In the genomic region with DNA sequence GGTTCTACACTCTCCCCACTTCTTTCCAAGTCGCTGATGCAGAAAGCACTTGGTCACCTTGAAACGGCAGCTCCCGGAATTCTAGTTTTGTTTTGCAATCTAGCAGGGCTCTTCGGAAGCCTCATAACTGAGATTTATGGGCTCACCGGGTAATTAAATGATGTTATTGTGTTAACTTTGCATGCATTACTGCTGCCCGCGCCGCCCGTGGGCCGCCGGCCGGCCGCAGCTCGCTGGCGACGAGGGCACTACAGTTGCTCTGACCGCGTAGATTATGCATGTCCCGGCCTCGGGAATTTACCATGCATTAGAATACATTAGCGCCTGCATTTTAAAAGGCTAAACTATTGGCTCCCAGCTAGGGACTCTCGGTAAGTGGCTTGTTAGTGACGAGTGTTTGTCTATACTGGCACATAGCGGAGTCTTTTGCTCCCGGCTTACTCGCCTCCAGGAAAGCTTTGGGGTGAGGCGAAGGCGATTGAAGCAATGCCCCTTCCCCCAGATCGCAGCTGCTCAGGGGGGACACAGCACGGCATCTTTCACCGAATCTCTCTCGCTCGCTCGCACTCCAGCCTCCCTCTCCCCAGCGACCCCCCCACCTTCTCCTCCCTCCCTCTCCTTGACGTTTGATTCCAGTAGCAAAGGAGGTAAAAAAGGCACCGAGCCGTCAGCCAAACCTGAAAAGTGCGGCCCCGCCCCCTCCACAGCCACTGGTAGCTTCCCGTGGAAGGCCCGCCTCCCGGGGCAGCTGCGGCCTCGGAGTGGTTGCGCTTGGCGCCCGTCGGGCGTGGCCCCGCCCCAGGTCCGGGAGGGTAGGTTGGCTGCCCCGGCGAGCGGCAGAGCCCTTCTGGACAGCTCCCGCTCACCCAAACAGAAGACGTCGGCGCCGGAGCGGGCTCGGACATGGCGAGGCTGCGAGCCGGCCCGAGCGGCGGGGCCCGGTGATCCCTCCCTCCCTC, we compare ENCODE assay signal across 8 cellular contexts. TPM values are rescaled to one million over a fixed set of nuclear protein-coding genes. Genes with fewer than 3 reads are reported as not detected.
DNase-seq lines count a peak whose midpoint lies in the region; ATAC-seq, FAIRE-seq and TF ChIP-seq lines count a peak whose summit lies in the region.

Gene ONECUT2 (plus strand): TSS at position 839 of the 959 bp plus-strand sequence. CDS start 343 bp downstream, outside the sequence.

- H3K27ac ChIP-seq in kidney (ENCODE audit: low read depth in 2 of 2, low read length in 2 of 2) (no peak within 1 kb of the TSS), spleen (no peak within 1 kb of the TSS), OCI-LY7 (ENCODE audit: low read depth, low read length, poor library complexity, severe bottlenecking) (no peak within 1 kb of the TSS)

- H4K20me1 ChIP-seq in OCI-LY7 (ENCODE audit: insufficient read depth, low read length) = no peaks in the 10 kb centered on the region

- no peak for TF ChIP-seq POLR2A in spleen (IDR thresholded peaks at IDR 0.05)

- POLR2A ChIA-PET in OCI-LY7 (lab: Charles Lee) = no interaction called here

- no TSS peak for BruUV-seq in OCI-LY7 (replicated peaks; lab: Mats Ljungman, UMichigan)

- TF ChIP-seq CTCF in kidney (IDR thresholded peaks at IDR 0.05; ENCODE audit: borderline replicate concordance, extremely low read depth, insufficient read depth) = no peak
- no peak for TF ChIP-seq CTCF in spleen (IDR thresholded peaks at IDR 0.05 in 8 of 11, conservative IDR thresholded peaks at IDR 0.05 in 3 of 11)
- no peak for TF ChIP-seq CTCF in OCI-LY7 (conservative IDR thresholded peaks at IDR 0.05; ENCODE audit: low read length)

- FAIRE-seq in kidney (lab: Jason Lieb, UNC) = no peak

- H2AFZ ChIP-seq in OCI-LY7 (ENCODE audit: low read length) = no peak within 1 kb of the TSS

- H3K9me2 ChIP-seq in OCI-LY7 (ENCODE audit: insufficient read depth, low read length) = no peaks in the 10 kb centered on the region

- intact Hi-C loops in kidney (cut with DNase I) = no loop called here
- intact Hi-C loops in spleen (cut with DNase I; ENCODE audit: low total_unique reads) = no loop called here
- intact Hi-C loops in OCI-LY7 (cut with micrococcal nuclease; ENCODE audit: unreplicated experiment) = no loop called here

- DNase-seq in EL (peak; percentile 90), NCI-H2227 treated with DMSO at 0.1 percent for 48 hours (lab: John Stamatoyannopoulos, UW) (peak; percentile 94), cerebellar nuclear complex (lab: John Stamatoyannopoulos, UW) (peak; percentile 78 to 95), kidney (peak; percentile 97), spleen (peak; percentile 88), OCI-LY7 (ENCODE audit: low spot score) (no peak)
- DNase-seq in activated CD4-positive, CD25-positive, alpha-beta regulatory T cell treated with anti-CD3 and anti-CD28 coated beads, Interleukin-2, amount 50 U/mL, for 16 hours (ENCODE audit: low read depth, low spot score) = peak; percentile 10

- H3K9ac ChIP-seq in kidney (ENCODE audit: low read length in 2 of 2) = no peak within 1 kb of the TSS

- H3K9me3 ChIP-seq in kidney (ENCODE audit: control insufficient read depth in 1 of 2, low read length in 2 of 2) (no peaks in the 10 kb centered on the region), spleen (peaks cover 0 to 7% (median 0%) of the 10 kb centered on the region in 8 donors), OCI-LY7 (ENCODE audit: low read length) (no peaks in the 10 kb centered on the region)

- H3K4me3 ChIP-seq in kidney (ENCODE audit: low read length in 2 of 2) = peak within 1 kb of the TSS; percentile 65 to 68
- peak within 1 kb of the TSS; percentile 27 to 76 (median 52) for H3K4me3 ChIP-seq in spleen
- no peak within 1 kb of the TSS for H3K4me3 ChIP-seq in OCI-LY7 (ENCODE audit: low read depth, low read length, poor library complexity, severe bottlenecking)

- H3K79me2 ChIP-seq in OCI-LY7 (ENCODE audit: insufficient read depth, low read depth, low read length) = no peaks in the 10 kb centered on the region

- CTCF ChIA-PET in OCI-LY7 (lab: Charles Lee; ENCODE audit: unreplicated experiment) = no interaction called here

- H3K4me1 ChIP-seq in kidney (ENCODE audit: control insufficient read depth in 1 of 2, insufficient read depth in 1 of 2, low read depth in 1 of 2, low read length in 2 of 2) = peaks cover 4 to 24% of the 10 kb centered on the region in 2 donors
- peaks cover 22 to 67% (median 47%) of the 10 kb centered on the region in 6 donors for H3K4me1 ChIP-seq in spleen
- H3K4me1 ChIP-seq in OCI-LY7 (ENCODE audit: insufficient read depth, low read length, poor library complexity, severe bottlenecking) = no peaks in the 10 kb centered on the region

- ATAC-seq in HG02981 (IDR thresholded peaks at IDR 0.05; ENCODE audit: unreplicated experiment) = peak; percentile 88

- H3K4me2 ChIP-seq in OCI-LY7 (ENCODE audit: low read length) = no peak within 1 kb of the TSS

- WGBS in spleen, 5 donors = 1 to 2% (median 2%) methylated on average over 40 to 69 of the region's 69 CpGs

- H3K27me3 ChIP-seq in spleen (replicated peaks in 1 of 7) = peaks cover 15 to 99% (median 95%) of the 10 kb centered on the region in 7 donors

- H3K36me3 ChIP-seq in kidney (ENCODE audit: control insufficient read depth in 1 of 2, insufficient read depth in 2 of 2, low read length in 2 of 2) = no peaks in the 10 kb centered on the region
- H3K36me3 ChIP-seq in spleen = no peaks in the 10 kb centered on the region
- H3K36me3 ChIP-seq in OCI-LY7 (ENCODE audit: insufficient read depth, low read length) = no peaks in the 10 kb centered on the region

RNA-seq across cellular contexts. Expression of gene ONECUT2, which starts in this region (rescaled TPM):
- total RNA-seq in kidney (0.22 TPM), spleen (under 1 TPM in 2 of 7 donors, not detected in 5; 0.03 TPM), OCI-LY7 (2022) (not detected in 2 replicates)
- polyA plus RNA-seq in kidney (ENCODE audit: insufficient read depth, low read depth, low replicate concordance) (0.02 TPM), spleen (under 1 TPM in 1 of 3 donors, not detected in 2; under 0.01 TPM)
- not detected in 2 replicates for total RNA-seq in OCI-LY7 (2014; rRNA removed; shearing (Covaris generic))

Comparison
In these comparisons a context has a peak if more than half of its experiments do, and no peak if none do; other contexts are left out.
1. Peak in DNase-seq and H3K4me3 ChIP-seq in kidney; RNA of the gene not detected or under 1 TPM.
2. Peak in DNase-seq and H3K4me3 ChIP-seq in spleen; RNA of the gene not detected or under 1 TPM.